13 cellular contexts compared by ENCODE assay signal in the genomic region with DNA sequence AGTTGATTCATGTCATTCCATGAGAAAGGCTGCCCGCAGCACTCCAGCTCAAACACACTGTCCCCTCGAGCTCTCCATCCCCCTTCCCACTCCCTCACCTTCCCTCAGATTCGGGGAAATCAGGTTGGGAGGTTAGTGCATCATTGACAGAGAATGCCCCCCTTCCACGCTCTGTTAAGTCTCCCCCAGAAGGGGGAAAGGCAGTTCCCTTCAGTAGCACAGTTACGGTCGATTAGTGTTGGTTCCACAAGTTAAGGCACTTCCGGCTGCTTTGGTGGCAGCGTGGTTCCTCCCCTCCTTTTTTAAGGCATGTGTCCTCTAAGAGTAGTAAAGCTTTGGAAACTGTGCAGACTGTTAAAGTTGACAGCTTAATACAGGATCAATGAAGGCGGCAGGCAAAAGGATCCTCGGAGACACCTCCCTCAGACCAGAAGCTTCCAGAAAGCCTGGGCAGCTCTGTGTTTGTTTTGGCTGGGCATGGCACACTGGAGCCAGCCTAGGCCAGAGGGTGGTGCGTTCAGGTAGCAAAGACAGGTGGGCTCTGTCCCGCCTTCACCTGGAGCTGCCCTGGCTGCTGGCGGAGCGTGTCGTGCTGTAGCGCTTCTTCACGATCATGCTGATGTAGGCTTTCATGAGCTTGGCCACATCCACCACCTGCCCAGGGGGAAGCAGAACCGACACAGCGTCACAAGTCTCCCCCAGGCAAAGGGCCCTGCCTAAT. TPM values are rescaled to one million over a fixed set of nuclear protein-coding genes. Genes with fewer than 3 reads are reported as not detected.
DNase-seq lines count a peak whose midpoint lies in the region; ATAC-seq lines count a peak whose summit lies in the region.
"Had no signal": no experiment of that assay in that cellular context is flagged by ENCODE, and none has a peak within 500 bp of the region (broad histone marks: within the 10 kb centered on the region; RNA-seq: fewer than 3 reads in every experiment).

No MANE protein-coding gene starts in this region.

- CTCF ChIA-PET in activated CD4-positive, alpha-beta T cell treated with anti-CD3 and anti-CD28 coated beads for 36 hours (lab: Charles Lee): interaction anchor here (0.7 to 4.0 kb wide), 12 partner anchors 13 to 182 kb away, joined by 3 to 16 read pairs (median 4); a partner anchor contains a TSS
- CTCF ChIA-PET in activated CD4-positive, alpha-beta T cell treated with anti-CD3 and anti-CD28 coated beads, Interleukin-2, amount 10 ng/mL, durations not matched to agents 7 days and 5 days (lab: Charles Lee): interaction anchor here (1.6 kb wide), 1 partner anchor 36 kb away, joined by 5 read pairs; no protein-coding TSS in a partner anchor

- DNase-seq in activated CD4-positive, alpha-beta T cell treated with anti-CD3 and anti-CD28 coated beads for 36 hours: no peak
- DNase-seq in activated CD4-positive, alpha-beta T cell treated with anti-CD3 and anti-CD28 coated beads, Interleukin-2, amount 10 ng/mL, durations not matched to agents 7 days and 5 days: no peak
- DNase-seq in left lobe of liver (ENCODE audit: low spot score) (peak; percentile 60), HK-2 (ENCODE audit: unreplicated experiment) (no peak), COLO668 (lab: John Stamatoyannopoulos, UW; ENCODE audit: unreplicated experiment) (no peak)
- no peak for DNase-seq in stimulated activated naive CD8-positive, alpha-beta T cell treated with anti-CD3 and anti-CD28 coated beads, Interleukin-15, Interleukin-2, amounts not matched to agents 100 U/mL and 50 U/mL, for 24 hours
- DNase-seq in activated CD8-positive, alpha-beta memory T cell treated with anti-CD3 and anti-CD28 coated beads, Interleukin-2, amount 50 U/mL, for 48 hours: no peak
- DNase-seq: amniotic stem cell, GF-D8, immature natural killer cell, OCI-M1 had no signal

- peaks cover 3% of the 10 kb centered on the region for H3K4me1 Mint-ChIP-seq in activated CD4-positive, alpha-beta T cell treated with anti-CD3 and anti-CD28 coated beads for 36 hours
- no peaks in the 10 kb centered on the region for H3K4me1 Mint-ChIP-seq in activated CD4-positive, alpha-beta T cell treated with anti-CD3 and anti-CD28 coated beads, Interleukin-2, amount 10 ng/mL, durations not matched to agents 7 days and 5 days
- H3K4me1 Mint-ChIP-seq: immature natural killer cell had no signal

- H3K27me3 Mint-ChIP-seq in activated CD4-positive, alpha-beta T cell treated with anti-CD3 and anti-CD28 coated beads for 36 hours: no peaks in the 10 kb centered on the region
- H3K27me3 Mint-ChIP-seq in activated CD4-positive, alpha-beta T cell treated with anti-CD3 and anti-CD28 coated beads, Interleukin-2, amount 10 ng/mL, durations not matched to agents 7 days and 5 days: no peaks in the 10 kb centered on the region

- POLR2A ChIA-PET in activated CD4-positive, alpha-beta T cell treated with anti-CD3 and anti-CD28 coated beads for 36 hours (lab: Charles Lee): no interaction called here
- POLR2A ChIA-PET in activated CD4-positive, alpha-beta T cell treated with anti-CD3 and anti-CD28 coated beads, Interleukin-2, amount 10 ng/mL, durations not matched to agents 7 days and 5 days (lab: Charles Lee): no interaction called here

- intact Hi-C loops in activated CD4-positive, alpha-beta T cell treated with anti-CD3 and anti-CD28 coated beads for 36 hours (cut with DNase I, micrococcal nuclease): loop anchor here (2.0 to 5.0 kb wide), 3 partner anchors 114 to 505 kb away; no protein-coding TSS in a partner anchor

- H3K9ac ChIP-seq in endocrine pancreas (ENCODE audit: control insufficient read depth, insufficient read depth, low read length): no peak overlapping the region

- ATAC-seq in activated CD4-positive, alpha-beta T cell treated with anti-CD3 and anti-CD28 coated beads for 36 hours: peak; percentile 42
- ATAC-seq in left lobe of liver: peak; percentile 83
- peak; percentile 40 for ATAC-seq in stimulated activated naive CD8-positive, alpha-beta T cell treated with anti-CD3 and anti-CD28 coated beads, Interleukin-15, Interleukin-2, amounts not matched to agents 100 U/mL and 50 U/mL, for 24 hours

- no peak overlapping the region for H3K27ac Mint-ChIP-seq in activated CD4-positive, alpha-beta T cell treated with anti-CD3 and anti-CD28 coated beads for 36 hours
- H3K27ac Mint-ChIP-seq in activated CD4-positive, alpha-beta T cell treated with anti-CD3 and anti-CD28 coated beads, Interleukin-2, amount 10 ng/mL, durations not matched to agents 7 days and 5 days: no peak overlapping the region
- H3K27ac Mint-ChIP-seq: immature natural killer cell had no signal

- no peaks in the 10 kb centered on the region for H3K36me3 Mint-ChIP-seq in activated CD4-positive, alpha-beta T cell treated with anti-CD3 and anti-CD28 coated beads for 36 hours (ENCODE audit: low read depth)
- no peaks in the 10 kb centered on the region for H3K36me3 Mint-ChIP-seq in activated CD4-positive, alpha-beta T cell treated with anti-CD3 and anti-CD28 coated beads, Interleukin-2, amount 10 ng/mL, durations not matched to agents 7 days and 5 days (ENCODE audit: low read depth)
- H3K36me3 Mint-ChIP-seq: immature natural killer cell had no signal

- no peaks in the 10 kb centered on the region for H3K4me1 ChIP-seq in endocrine pancreas (ENCODE audit: control insufficient read depth, insufficient read depth, low read length)

- peak overlapping the region; percentile 32 for H3K4me3 ChIP-seq in endocrine pancreas (ENCODE audit: control insufficient read depth, insufficient read depth, low read length)

- no peaks in the 10 kb centered on the region for H3K9me3 Mint-ChIP-seq in activated CD4-positive, alpha-beta T cell treated with anti-CD3 and anti-CD28 coated beads for 36 hours (ENCODE audit: low read depth)
- no peaks in the 10 kb centered on the region for H3K9me3 Mint-ChIP-seq in activated CD4-positive, alpha-beta T cell treated with anti-CD3 and anti-CD28 coated beads, Interleukin-2, amount 10 ng/mL, durations not matched to agents 7 days and 5 days
- H3K9me3 Mint-ChIP-seq: immature natural killer cell had no signal

- H3K4me3 Mint-ChIP-seq in activated CD4-positive, alpha-beta T cell treated with anti-CD3 and anti-CD28 coated beads for 36 hours: no peak overlapping the region
- no peak overlapping the region for H3K4me3 Mint-ChIP-seq in activated CD4-positive, alpha-beta T cell treated with anti-CD3 and anti-CD28 coated beads, Interleukin-2, amount 10 ng/mL, durations not matched to agents 7 days and 5 days
- H3K4me3 Mint-ChIP-seq: immature natural killer cell had no signal

- H3K36me3 ChIP-seq in endocrine pancreas (ENCODE audit: control insufficient read depth, insufficient read depth, low read length): no peaks in the 10 kb centered on the region

- H3K9me3 ChIP-seq in endocrine pancreas (ENCODE audit: control insufficient read depth, low read length): no peaks in the 10 kb centered on the region

- no peaks in the 10 kb centered on the region for H3K27me3 ChIP-seq in endocrine pancreas (ENCODE audit: control insufficient read depth, insufficient read depth, low read length)

RNA-seq across cellular contexts. Expression of a gene that starts 49.5 kb away (rescaled TPM):
- total RNA-seq in activated CD4-positive, alpha-beta T cell treated with anti-CD3 and anti-CD28 coated beads for 36 hours: 10 to 100 TPM; 17.7 to 23.3 TPM
- total RNA-seq in activated CD4-positive, alpha-beta T cell treated with anti-CD3 and anti-CD28 coated beads, Interleukin-2, amount 10 ng/mL, durations not matched to agents 7 days and 5 days: 10 to 100 TPM; 48.4 to 50.5 TPM
- total RNA-seq in left lobe of liver: 25.2 TPM
- total RNA-seq: dermis microvascular lymphatic vessel endothelial cell had no signal
